Comparison of ENCODE assay signal across 8 cellular contexts in genomic region chr1:246753670-246754535, GRCh38. TPM values are rescaled to one million over a fixed set of nuclear protein-coding genes. Genes with fewer than 3 reads are reported as not detected.
A peak's percentile ranks its signal among the peaks of the same experiment; 100 is the strongest.
DNase-seq lines count a peak whose midpoint lies in the region; ATAC-seq and TF ChIP-seq lines count a peak whose summit lies in the region.

No MANE protein-coding gene starts in this region.

- H3K4me1 Mint-ChIP-seq in Caco-2 (ENCODE audit: low read depth, unreplicated experiment): peaks cover 8% of the 10 kb centered on the region
- no peaks in the 10 kb centered on the region for H3K4me1 Mint-ChIP-seq in activated T-helper 2 cell treated with anti-CD3 and anti-CD28 coated beads, Interferon-gamma antibody, Interleukin-2, Interleukin-4, amounts not matched to agents 10 μg/mL and 5 μg/mL and 100 μg/mL, durations not matched to agents 14 hours and 24 hours and 36 hours (ENCODE audit: low read depth)

- H3K36me3 ChIP-seq in Caco-2 (ENCODE audit: control insufficient read depth, insufficient read depth, low read length) (no peaks in the 10 kb centered on the region), vagina (peaks cover 0 to 3% of the 10 kb centered on the region in 2 donors)

- H3K4me1 ChIP-seq in Caco-2: 0 out of 2 replicates have a peak, but pooled peaks cover 3% of the 10 kb centered on the region
- H3K4me1 ChIP-seq in vagina: peaks cover 11% of the 10 kb centered on the region

- H3K27ac ChIP-seq in vagina: no peak overlapping the region

- TF ChIP-seq CTCF in Caco-2 (IDR thresholded peaks at IDR 0.05; ENCODE audit: insufficient read depth in 1 of 2, low read depth in 1 of 2, low read length in 1 of 2, severe bottlenecking in 1 of 2, unreplicated experiment in 1 of 2): peak; percentile 82 to 85
- peak; percentile 56 to 76 (median 69) for TF ChIP-seq CTCF in vagina (IDR thresholded peaks at IDR 0.05)

- TF ChIP-seq POLR2A in vagina (IDR thresholded peaks at IDR 0.05): no peak

- H3K9me3 Mint-ChIP-seq in Caco-2 (ENCODE audit: unreplicated experiment): no peaks in the 10 kb centered on the region
- no peaks in the 10 kb centered on the region for H3K9me3 Mint-ChIP-seq in activated T-helper 2 cell treated with anti-CD3 and anti-CD28 coated beads, Interferon-gamma antibody, Interleukin-2, Interleukin-4, amounts not matched to agents 10 μg/mL and 5 μg/mL and 100 μg/mL, durations not matched to agents 14 hours and 24 hours and 36 hours

- intact Hi-C loops in Caco-2 (cut with micrococcal nuclease; ENCODE audit: unreplicated experiment) (loop anchor here (1.0 kb wide), 2 partner anchors 65 to 257 kb away; no protein-coding TSS in a partner anchor), vagina (cut with DNase I) (no loop called here)
- intact Hi-C loops in activated T-helper 2 cell treated with anti-CD3 and anti-CD28 coated beads, Interferon-gamma antibody, Interleukin-2, Interleukin-4, amounts not matched to agents 10 μg/mL and 5 μg/mL and 100 μg/mL, durations not matched to agents 14 hours and 24 hours and 36 hours (cut with micrococcal nuclease): loop anchor here (1.0 kb wide), 2 partner anchors 65 to 256 kb away; no protein-coding TSS in a partner anchor

- CTCF ChIA-PET in Caco-2 (lab: Charles Lee): no interaction called here

- H3K27me3 Mint-ChIP-seq in Caco-2 (ENCODE audit: insufficient read depth, unreplicated experiment): no peaks in the 10 kb centered on the region
- H3K27me3 Mint-ChIP-seq in activated T-helper 2 cell treated with anti-CD3 and anti-CD28 coated beads, Interferon-gamma antibody, Interleukin-2, Interleukin-4, amounts not matched to agents 10 μg/mL and 5 μg/mL and 100 μg/mL, durations not matched to agents 14 hours and 24 hours and 36 hours (ENCODE audit: low read depth): no peaks in the 10 kb centered on the region

- peaks cover 5% of the 10 kb centered on the region for H3K36me3 Mint-ChIP-seq in Caco-2 (ENCODE audit: insufficient read depth, unreplicated experiment)
- H3K36me3 Mint-ChIP-seq in activated T-helper 2 cell treated with anti-CD3 and anti-CD28 coated beads, Interferon-gamma antibody, Interleukin-2, Interleukin-4, amounts not matched to agents 10 μg/mL and 5 μg/mL and 100 μg/mL, durations not matched to agents 14 hours and 24 hours and 36 hours (ENCODE audit: low read depth): no peaks in the 10 kb centered on the region

- DNase-seq in Caco-2 (peak; percentile 70 to 83), HPDE6-E6E7 (ENCODE audit: extremely low spot score) (peak; percentile 32), RPMI8226 (peak; percentile 60), globus pallidus (ENCODE audit: low spot score) (peak; percentile 35), pons (ENCODE audit: low spot score) (peak; percentile 54), vagina (ENCODE audit: extremely low spot score in 2 of 2) (no peak)
- DNase-seq in activated T-helper 2 cell treated with anti-CD3 and anti-CD28 coated beads, Interferon-gamma antibody, Interleukin-2, Interleukin-4, amounts not matched to agents 10 μg/mL and 5 μg/mL and 100 μg/mL, durations not matched to agents 14 hours and 24 hours and 36 hours (ENCODE audit: low spot score): peak; percentile 32

- no TSS peak for BruUV-seq in Caco-2 (replicated peaks; lab: Mats Ljungman, UMichigan)

- POLR2A ChIA-PET in Caco-2 (lab: Charles Lee): no interaction called here

- H3K9me3 ChIP-seq in Caco-2: no peaks in the 10 kb centered on the region
- no peaks in the 10 kb centered on the region for H3K9me3 ChIP-seq in vagina

- H3K4me3 Mint-ChIP-seq in Caco-2 (ENCODE audit: unreplicated experiment): no peak overlapping the region
- no peak overlapping the region for H3K4me3 Mint-ChIP-seq in activated T-helper 2 cell treated with anti-CD3 and anti-CD28 coated beads, Interferon-gamma antibody, Interleukin-2, Interleukin-4, amounts not matched to agents 10 μg/mL and 5 μg/mL and 100 μg/mL, durations not matched to agents 14 hours and 24 hours and 36 hours (ENCODE audit: low read depth)

- no peak overlapping the region for H3K4me3 ChIP-seq in Caco-2 (ENCODE audit: low read depth, low read length)
- H3K4me3 ChIP-seq in vagina: no peak overlapping the region

- ATAC-seq in GM19452 (IDR thresholded peaks at IDR 0.05; ENCODE audit: unreplicated experiment): peak; percentile 92

- H3K27me3 ChIP-seq in Caco-2 (replicated peaks; ENCODE audit: control insufficient read depth, insufficient read depth, low read length): no peaks in the 10 kb centered on the region
- H3K27me3 ChIP-seq in vagina: no peaks in the 10 kb centered on the region

- H3K27ac Mint-ChIP-seq in Caco-2 (ENCODE audit: unreplicated experiment): no peak overlapping the region
- no peak overlapping the region for H3K27ac Mint-ChIP-seq in activated T-helper 2 cell treated with anti-CD3 and anti-CD28 coated beads, Interferon-gamma antibody, Interleukin-2, Interleukin-4, amounts not matched to agents 10 μg/mL and 5 μg/mL and 100 μg/mL, durations not matched to agents 14 hours and 24 hours and 36 hours

RNA-seq across cellular contexts. Expression of gene SCCPDH, which starts 29.7 kb away (rescaled TPM):
- total RNA-seq in Caco-2 (2022) (26.1 and 28.7 TPM in 2 replicates), vagina (18.2 TPM)
- 34.1 and 34.3 TPM in 2 replicates for total RNA-seq in activated T-helper 2 cell treated with anti-CD3 and anti-CD28 coated beads, Interferon-gamma antibody, Interleukin-2, Interleukin-4, amounts not matched to agents 10 μg/mL and 5 μg/mL and 100 μg/mL, durations not matched to agents 14 hours and 24 hours and 36 hours

Comparison
In these comparisons a context has a peak if more than half of its experiments do, and no peak if none do; other contexts are left out.
1. DNase-seq: peak in Caco-2 (2 of 2), HPDE6-E6E7 (single experiment), RPMI8226 (single experiment), activated T-helper 2 cell treated with anti-CD3 and anti-CD28 coated beads, Interferon-gamma antibody, Interleukin-2, Interleukin-4, amounts not matched to agents 10 μg/mL and 5 μg/mL and 100 μg/mL, durations not matched to agents 14 hours and 24 hours and 36 hours (single experiment), globus pallidus (single experiment) and pons (single experiment); none in vagina (0 of 2).